ENCODE assay signal across 26 cellular contexts in the genomic region with DNA sequence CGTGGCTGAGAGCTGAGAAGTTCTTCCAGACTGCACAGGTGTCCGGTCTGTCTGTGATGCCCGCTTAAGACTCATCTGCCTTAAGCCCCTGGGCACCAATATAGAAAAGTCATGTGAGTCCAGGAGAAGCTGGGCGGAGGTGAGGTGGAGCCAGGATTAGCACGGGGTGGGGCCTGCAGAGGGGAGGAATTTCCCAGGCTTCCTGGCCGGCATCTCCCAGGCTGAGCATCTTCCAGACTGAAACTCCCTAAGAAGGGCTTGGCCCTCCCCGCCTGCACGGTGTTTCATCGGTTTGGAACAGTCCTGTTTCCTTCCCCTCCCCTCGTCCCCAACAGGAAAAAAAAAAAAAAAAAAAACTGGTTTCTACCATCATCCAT.
A peak's percentile ranks its signal among the peaks of the same experiment; 100 is the strongest.
DNase-seq lines count a peak whose midpoint lies in the region; ATAC-seq and TF ChIP-seq lines count a peak whose summit lies in the region.
"Had no signal": no experiment of that assay in that cellular context is flagged by ENCODE, and none has a peak within 500 bp of the region (broad histone marks: within the 10 kb centered on the region; RNA-seq: fewer than 3 reads in every experiment).

No MANE protein-coding gene starts in this region.

- no peaks in the 10 kb centered on the region for H3K36me3 ChIP-seq in left ventricle myocardium inferior
- peaks cover 6% of the 10 kb centered on the region; the same call in 1 of the 2 replicates for H3K36me3 ChIP-seq in WERI-Rb-1
- peaks cover 0 to 35% of the 10 kb centered on the region in 2 donors for H3K36me3 ChIP-seq in gastroesophageal sphincter
- H3K36me3 ChIP-seq: cardiac muscle cell, lower lobe of right lung, MG63, thyroid gland had no signal

- H3K27me3 Mint-ChIP-seq in activated CD4-positive, alpha-beta T cell treated with anti-CD3 and anti-CD28 coated beads, Interleukin-2, amount 10 ng/mL, durations not matched to agents 7 days and 5 days = no peaks in the 10 kb centered on the region
- no peaks in the 10 kb centered on the region for H3K27me3 Mint-ChIP-seq in activated naive CD8-positive, alpha-beta T cell treated with anti-CD3 and anti-CD28 coated beads, Interleukin-2, amount 50 U/mL, for 24 hours

- ATAC-seq in left cardiac atrium (peak; percentile 35 to 45), gastroesophageal sphincter (peak; percentile 36)
- no peak for ATAC-seq in activated naive CD8-positive, alpha-beta T cell treated with anti-CD3 and anti-CD28 coated beads, Interleukin-2, amount 50 U/mL, for 24 hours
- ATAC-seq: lower lobe of right lung, natural killer cell had no signal

- no peak overlapping the region for H3K27ac Mint-ChIP-seq in activated CD4-positive, alpha-beta T cell treated with anti-CD3 and anti-CD28 coated beads, Interleukin-2, amount 10 ng/mL, durations not matched to agents 7 days and 5 days
- no peak overlapping the region for H3K27ac Mint-ChIP-seq in activated naive CD8-positive, alpha-beta T cell treated with anti-CD3 and anti-CD28 coated beads, Interleukin-2, amount 50 U/mL, for 24 hours
- H3K27ac Mint-ChIP-seq: activated naive CD4-positive, alpha-beta T cell treated with anti-CD3 and anti-CD28 coated beads, Interleukin-2, amount 10 ng/mL, durations not matched to agents 7 days and 5 days; natural killer cell had no signal

- no peak overlapping the region for H3K4me3 Mint-ChIP-seq in activated CD4-positive, alpha-beta T cell treated with anti-CD3 and anti-CD28 coated beads, Interleukin-2, amount 10 ng/mL, durations not matched to agents 7 days and 5 days
- no peak overlapping the region for H3K4me3 Mint-ChIP-seq in activated naive CD8-positive, alpha-beta T cell treated with anti-CD3 and anti-CD28 coated beads, Interleukin-2, amount 50 U/mL, for 24 hours
- H3K4me3 Mint-ChIP-seq: activated naive CD4-positive, alpha-beta T cell treated with anti-CD3 and anti-CD28 coated beads, Interleukin-2, amount 10 ng/mL, durations not matched to agents 7 days and 5 days; natural killer cell had no signal

- TF ChIP-seq CTCF in left ventricle myocardium inferior (IDR thresholded peaks at IDR 0.05; ENCODE audit: borderline replicate concordance) = no peak
- TF ChIP-seq CTCF in WERI-Rb-1 (IDR thresholded peaks at IDR 0.05; ENCODE audit: low read depth, low read length) = no peak
- TF ChIP-seq CTCF in gastroesophageal sphincter (IDR thresholded peaks at IDR 0.05) = no peak

- CTCF ChIA-PET in activated CD4-positive, alpha-beta T cell treated with anti-CD3 and anti-CD28 coated beads, Interleukin-2, amount 10 ng/mL, durations not matched to agents 7 days and 5 days (lab: Charles Lee) = no interaction called here

- H3K27me3 ChIP-seq in left ventricle myocardium inferior (ENCODE audit: low read depth) = peaks cover 32% of the 10 kb centered on the region
- H3K27me3 ChIP-seq in WERI-Rb-1 (ENCODE audit: insufficient read depth, low read depth, severe bottlenecking) = no peaks in the 10 kb centered on the region
- no peaks in the 10 kb centered on the region for H3K27me3 ChIP-seq in gastroesophageal sphincter
- H3K27me3 ChIP-seq: cardiac muscle cell, MG63, stomach, thyroid gland had no signal

- no peaks in the 10 kb centered on the region for H3K9me3 Mint-ChIP-seq in activated CD4-positive, alpha-beta T cell treated with anti-CD3 and anti-CD28 coated beads, Interleukin-2, amount 10 ng/mL, durations not matched to agents 7 days and 5 days
- no peaks in the 10 kb centered on the region for H3K9me3 Mint-ChIP-seq in activated naive CD8-positive, alpha-beta T cell treated with anti-CD3 and anti-CD28 coated beads, Interleukin-2, amount 50 U/mL, for 24 hours
- H3K9me3 Mint-ChIP-seq: activated naive CD4-positive, alpha-beta T cell treated with anti-CD3 and anti-CD28 coated beads, Interleukin-2, amount 10 ng/mL, durations not matched to agents 7 days and 5 days; natural killer cell had no signal

- H3K9me3 ChIP-seq in left ventricle myocardium inferior (replicated peaks) (peaks cover 3% of the 10 kb centered on the region), WERI-Rb-1 (ENCODE audit: severe bottlenecking) (peaks cover 3% of the 10 kb centered on the region), gastroesophageal sphincter (no peaks in the 10 kb centered on the region)
- H3K9me3 ChIP-seq: lower lobe of right lung, MG63, thyroid gland had no signal

- peaks cover 13% of the 10 kb centered on the region for H3K4me1 ChIP-seq in left ventricle myocardium inferior
- peaks cover 0 to 12% (median 0%) of the 10 kb centered on the region in 3 donors for H3K4me1 ChIP-seq in gastroesophageal sphincter
- H3K4me1 ChIP-seq: lower lobe of right lung, stomach, thyroid gland had no signal

- POLR2A ChIA-PET in activated CD4-positive, alpha-beta T cell treated with anti-CD3 and anti-CD28 coated beads, Interleukin-2, amount 10 ng/mL, durations not matched to agents 7 days and 5 days (lab: Charles Lee) = no interaction called here

- H3K4me1 Mint-ChIP-seq in activated CD4-positive, alpha-beta T cell treated with anti-CD3 and anti-CD28 coated beads, Interleukin-2, amount 10 ng/mL, durations not matched to agents 7 days and 5 days = peaks cover 6% of the 10 kb centered on the region
- H3K4me1 Mint-ChIP-seq in activated naive CD8-positive, alpha-beta T cell treated with anti-CD3 and anti-CD28 coated beads, Interleukin-2, amount 50 U/mL, for 24 hours = peaks cover 8% of the 10 kb centered on the region

- TF ChIP-seq EP300 in gastroesophageal sphincter (IDR thresholded peaks at IDR 0.05) = no peak

- no peak overlapping the region for H3K27ac ChIP-seq in left ventricle myocardium inferior (replicated peaks)
- H3K27ac ChIP-seq in WERI-Rb-1 = peak overlapping the region; percentile 47
- H3K27ac ChIP-seq in gastroesophageal sphincter = no peak overlapping the region
- H3K27ac ChIP-seq: cardiac muscle cell, lower lobe of right lung, PC-9, stomach, thyroid gland, VCaP had no signal

- H3K4me3 ChIP-seq in left ventricle myocardium inferior (no peak overlapping the region), WERI-Rb-1 (ENCODE audit: low read depth, low read length) (no peak overlapping the region), gastroesophageal sphincter (no peak overlapping the region)
- H3K4me3 ChIP-seq: cardiac muscle cell, lower lobe of right lung, MG63, PC-9, smooth muscle cell, stomach, thyroid gland had no signal

- WGBS in gastroesophageal sphincter (ENCODE audit: low coverage in 1 of 2), 2 donors = 25 to 67% methylated on average over 2 to 8 of the region's 10 CpGs

- no peak for TF ChIP-seq POLR2A in gastroesophageal sphincter (IDR thresholded peaks at IDR 0.05)

- no peak for DNase-seq in left cardiac atrium
- no peak for DNase-seq in left ventricle myocardium inferior
- peak; percentile 92 for DNase-seq in WERI-Rb-1
- no peak for DNase-seq in activated CD4-positive, alpha-beta T cell treated with anti-CD3 and anti-CD28 coated beads, Interleukin-2, amount 10 ng/mL, durations not matched to agents 7 days and 5 days
- no peak for DNase-seq in HuH-7 (ENCODE audit: low spot score)
- DNase-seq in activated naive CD8-positive, alpha-beta T cell treated with anti-CD3 and anti-CD28 coated beads, Interleukin-2, amount 50 U/mL, for 24 hours = no peak
- DNase-seq: activated CD4-positive, alpha-beta T cell treated with anti-CD3 and anti-CD28 coated beads, Interleukin-2, amount 50 U/mL, for 1 hour; activated naive CD4-positive, alpha-beta T cell treated with anti-CD3 and anti-CD28 coated beads, Interleukin-2, amount 10 ng/mL, durations not matched to agents 7 days and 5 days; COR-L47; cortex of kidney; KG1; lower lobe of right lung; MG63; natural killer cell; NCI-H1436 treated with DMSO at 0.1 percent for 48 hours; NCI-H446 treated with DMSO at 0.1 percent for 48 hours; PC-9; SHP77; stimulated activated CD4-positive, alpha-beta T cell treated with anti-CD3 and anti-CD28 coated beads, Interleukin-2, amount 100 ng/mL, for 24 hours; stomach; T-helper 9 cell; thyroid gland had no signal

- no peaks in the 10 kb centered on the region for H3K36me3 Mint-ChIP-seq in activated CD4-positive, alpha-beta T cell treated with anti-CD3 and anti-CD28 coated beads, Interleukin-2, amount 10 ng/mL, durations not matched to agents 7 days and 5 days (ENCODE audit: low read depth)
- H3K36me3 Mint-ChIP-seq in activated naive CD8-positive, alpha-beta T cell treated with anti-CD3 and anti-CD28 coated beads, Interleukin-2, amount 50 U/mL, for 24 hours (ENCODE audit: low read depth) = no peaks in the 10 kb centered on the region
- H3K36me3 Mint-ChIP-seq: activated naive CD4-positive, alpha-beta T cell treated with anti-CD3 and anti-CD28 coated beads, Interleukin-2, amount 10 ng/mL, durations not matched to agents 7 days and 5 days; natural killer cell had no signal

- intact Hi-C loops in left cardiac atrium (cut with DNase I) = no loop called here
- intact Hi-C loops in left ventricle myocardium inferior (cut with micrococcal nuclease) = no loop called here
